In genomic region chr5:52988335-52989024, GRCh38 we compare ENCODE assay signal across 8 cellular contexts. TPM values are rescaled to one million over a fixed set of nuclear protein-coding genes. Genes with fewer than 3 reads are reported as not detected.
DNase-seq lines count a peak whose midpoint lies in the region; ATAC-seq and TF ChIP-seq lines count a peak whose summit lies in the region.

No MANE protein-coding gene starts in this region.

- H3K4ac ChIP-seq in trophoblast cell (ENCODE audit: low read depth, low read length): peak overlapping the region; percentile 30

- peaks cover 3% of the 10 kb centered on the region for H3K79me2 ChIP-seq in trophoblast cell (ENCODE audit: control insufficient read depth, insufficient read depth, low read length, poor library complexity)

- peaks cover 17 to 25% of the 10 kb centered on the region in 2 donors for H3K27me3 Mint-ChIP-seq in T-cell

- H3K27me3 ChIP-seq in trophoblast cell (ENCODE audit: insufficient read depth, low read length): no peaks in the 10 kb centered on the region

- peaks cover 8 to 22% (median 22%) of the 10 kb centered on the region in 3 donors for H3K4me1 Mint-ChIP-seq in T-cell

- H3K4me3 ChIP-seq in foreskin fibroblast (ENCODE audit: low read depth in 1 of 2, low read length in 2 of 2) (peak overlapping the region; percentile 80 to 85), trophoblast cell (ENCODE audit: low read depth, low read length) (peak overlapping the region; percentile 89)

- peak overlapping the region; percentile 62 for H4K12ac ChIP-seq in trophoblast cell (ENCODE audit: low read depth, low read length)

- peak overlapping the region; percentile 62 for H3K18ac ChIP-seq in trophoblast cell (ENCODE audit: low read length)

- peak overlapping the region; percentile 62 for H2BK120ac ChIP-seq in trophoblast cell (ENCODE audit: insufficient read depth, low read length, poor library complexity)

- peak in 3 of 4 experiments; percentile 35 to 46 (median 44) for ATAC-seq in T-cell (replicated peaks in 1 of 4)
- no peak for ATAC-seq in HG03097 (IDR thresholded peaks at IDR 0.05; ENCODE audit: low FRiP score, unreplicated experiment)
- ATAC-seq in HG02759 (IDR thresholded peaks at IDR 0.05; ENCODE audit: unreplicated experiment): no peak

- H3K4me1 ChIP-seq in trophoblast cell (ENCODE audit: control insufficient read depth in 1 of 2, insufficient read depth in 2 of 2, low read length in 2 of 2): peaks cover 3 to 10% of the 10 kb centered on the region in 2 experiments

- no peak overlapping the region for H3K27ac Mint-ChIP-seq in T-cell

- peaks cover 4% of the 10 kb centered on the region for H3K79me1 ChIP-seq in trophoblast cell (ENCODE audit: low read length)

- peak overlapping the region; percentile 32 for H3K27ac ChIP-seq in trophoblast cell (ENCODE audit: low read depth, low read length)

- peak overlapping the region; percentile 45 for H2BK5ac ChIP-seq in trophoblast cell (ENCODE audit: low read depth, low read length, poor library complexity)

- POLR2A ChIA-PET in T-cell (lab: Charles Lee): no interaction called here

- H3K23ac ChIP-seq in trophoblast cell (ENCODE audit: low read length): no peak overlapping the region

- peak overlapping the region; percentile 80 for H3K14ac ChIP-seq in trophoblast cell (ENCODE audit: low read length)

- no peak for TF ChIP-seq CTCF in foreskin fibroblast (IDR thresholded peaks at IDR 0.05; ENCODE audit: low read depth, low read length)

- peak overlapping the region; percentile 95 for H3K4me2 ChIP-seq in trophoblast cell (ENCODE audit: low read length)

- peak overlapping the region; percentile 41 for H2AFZ ChIP-seq in trophoblast cell (ENCODE audit: insufficient read depth, low read length, poor library complexity)

- peak overlapping the region; percentile 92 for H4K91ac ChIP-seq in trophoblast cell (ENCODE audit: low read depth, low read length)

- peak overlapping the region; percentile 79 for H3K9ac ChIP-seq in trophoblast cell (ENCODE audit: low read length)

- no peaks in the 10 kb centered on the region for H3K9me3 Mint-ChIP-seq in T-cell

- H3K36me3 ChIP-seq in trophoblast cell (ENCODE audit: control insufficient read depth in 1 of 2, insufficient read depth in 2 of 2, low read length in 2 of 2): no peaks in the 10 kb centered on the region

- peak; percentile 32 for DNase-seq in activated CD4-positive, CD25-positive, alpha-beta regulatory T cell treated with anti-CD3 and anti-CD28 coated beads, Interleukin-2, amount 50 U/mL, for 72 hours
- no peak for DNase-seq in activated CD4-positive, CD25-positive, alpha-beta regulatory T cell (lab: John Stamatoyannopoulos, UW)
- peak in 2 of 34 experiments; percentile 2 to 6 for DNase-seq in T-cell
- no peak for DNase-seq in foreskin fibroblast
- DNase-seq in trophoblast cell: no peak
- DNase-seq in SKM-1 (lab: John Stamatoyannopoulos, UW; ENCODE audit: unreplicated experiment): no peak

- no peak overlapping the region for H2AK5ac ChIP-seq in trophoblast cell (ENCODE audit: low read length)

- WGBS in trophoblast cell (ENCODE audit: extremely low coverage, insufficient coverage, insufficient read length): no CpG with 5 or more reads among the region's 16 CpGs

- H3K4me3 Mint-ChIP-seq in T-cell: peak overlapping the region; percentile 65 to 75 (median 73)

- peaks cover 2% of the 10 kb centered on the region for H3K9me3 ChIP-seq in trophoblast cell (ENCODE audit: insufficient read depth, low read depth, low read length)

- H3K36me3 Mint-ChIP-seq in T-cell: no peaks in the 10 kb centered on the region

- peak overlapping the region; percentile 85 for H2BK12ac ChIP-seq in trophoblast cell (ENCODE audit: low read length)

- CTCF ChIA-PET in T-cell (lab: Charles Lee): interaction anchor here in 1 of 2 donors (0.7 kb wide), 1 partner anchor 40 kb away, joined by 7 read pairs; no protein-coding TSS in a partner anchor

- peak overlapping the region; percentile 75 for H4K8ac ChIP-seq in trophoblast cell (ENCODE audit: low read depth, low read length)

RNA-seq across cellular contexts. Expression of gene ITGA2, which starts 0.7 kb away (rescaled TPM):
- total RNA-seq in T-cell: 1 to 10 TPM in 1 of 5 donors, under 1 TPM in 4; 0.16 to 1.5 (median 0.51) TPM
- polyA plus RNA-seq in trophoblast cell (2013): 10.0 and 10.4 TPM in 2 replicates

Comparison
In these comparisons a context has a peak if more than half of its experiments do, and no peak if none do; other contexts are left out.
1. ATAC-seq: peak in T-cell (3 of 4); none in HG03097 (single experiment) and HG02759 (single experiment).